1 cellular context compared by ENCODE assay signal in the genomic region with DNA sequence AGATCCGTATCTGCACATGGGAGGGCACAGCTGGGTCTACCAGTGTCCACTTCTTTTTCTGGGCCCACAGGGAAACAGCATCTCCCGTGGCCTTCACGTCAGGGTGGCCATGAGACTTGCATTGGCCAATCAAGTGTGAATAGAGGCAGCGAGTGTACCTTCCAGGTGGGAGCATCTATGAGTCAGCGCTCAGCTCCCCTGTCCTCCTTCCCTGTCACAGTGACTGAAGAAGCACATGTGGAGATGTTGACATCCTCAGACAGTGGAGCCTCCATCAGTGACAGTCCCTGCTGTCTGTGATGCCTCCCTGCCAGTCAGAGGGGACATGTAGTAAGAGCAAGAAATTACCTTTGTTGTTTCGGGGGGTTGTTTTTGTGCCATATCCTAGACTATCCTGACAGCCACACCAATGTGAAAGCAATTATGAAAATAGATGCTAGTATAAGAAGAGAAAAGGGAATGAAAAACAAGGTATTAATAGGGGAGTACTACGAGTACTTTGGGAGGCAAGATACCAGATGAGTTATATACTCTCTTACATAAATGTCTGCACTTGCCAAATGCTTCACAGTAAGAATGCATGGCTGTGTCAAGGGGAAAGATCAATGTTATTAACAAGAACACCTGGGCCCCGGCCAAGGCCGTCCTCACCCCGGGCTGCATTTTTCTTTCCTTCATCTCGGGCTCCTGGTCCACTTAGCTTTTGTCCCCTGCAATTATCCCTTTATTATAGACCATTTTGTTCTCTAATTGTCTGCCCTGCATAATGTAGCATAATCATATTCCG.
TF ChIP-seq lines count a peak whose summit lies in the region.

No MANE protein-coding gene starts in this region.

TF ChIP-seq in K562, 482 proteins besides CTCF, POLR2A, EP300 and RAD21 (continued from another document):
- TF ChIP-seq RREB1 (CRISPR knock-in tag; IDR thresholded peaks at IDR 0.05) = no peak
- no peak for TF ChIP-seq NR2C2 (CRISPR knock-in tag; IDR thresholded peaks at IDR 0.05)
- TF ChIP-seq NR2C2 (tag; IDR thresholded peaks at IDR 0.05) = no peak
- no peak for TF ChIP-seq ZNF232 (CRISPR knock-in tag; IDR thresholded peaks at IDR 0.05)
- TF ChIP-seq ZNF668 (CRISPR knock-in tag; IDR thresholded peaks at IDR 0.05) = no peak
- TF ChIP-seq SRF (CRISPR knock-in tag; IDR thresholded peaks at IDR 0.05) = no peak
- no peak for TF ChIP-seq SRSF7 (optimal IDR thresholded peaks at IDR 0.05; ENCODE audit: low read depth, low read length)
